1 cellular context compared by ENCODE assay signal in genomic region chr7:129952653-129953560, GRCh38.
TF ChIP-seq lines count a peak whose summit lies in the region.

UBE2H (minus strand) TSS chr7:129952960; CDS start chr7:129952555, 405 bp downstream.

TF ChIP-seq in HepG2, 621 proteins besides CTCF, POLR2A, EP300 and RAD21 (continued from another document):
- TF ChIP-seq ZNF687 (CRISPR knock-in tag; IDR thresholded peaks at IDR 0.05): peak; percentile 69
- peak; percentile 78 for TF ChIP-seq PHF8 (CRISPR knock-in tag; IDR thresholded peaks at IDR 0.05)
- no peak for TF ChIP-seq SRY (CRISPR knock-in tag; IDR thresholded peaks at IDR 0.05)
- no peak for TF ChIP-seq KLF15 (CRISPR knock-in tag; IDR thresholded peaks at IDR 0.05; ENCODE audit: borderline replicate concordance)
- no peak for TF ChIP-seq CAMTA2 (CRISPR knock-in tag; IDR thresholded peaks at IDR 0.05; ENCODE audit: borderline replicate concordance)
TF ChIP-seq in HepG2: peak in this region for 157.
